ENCODE assay signal across 1 cellular context in genomic region chr12:116910645-116911449, GRCh38.
A peak's percentile ranks its signal among the peaks of the same experiment; 100 is the strongest.
TF ChIP-seq lines count a peak whose summit lies in the region.

A gene with protein sequence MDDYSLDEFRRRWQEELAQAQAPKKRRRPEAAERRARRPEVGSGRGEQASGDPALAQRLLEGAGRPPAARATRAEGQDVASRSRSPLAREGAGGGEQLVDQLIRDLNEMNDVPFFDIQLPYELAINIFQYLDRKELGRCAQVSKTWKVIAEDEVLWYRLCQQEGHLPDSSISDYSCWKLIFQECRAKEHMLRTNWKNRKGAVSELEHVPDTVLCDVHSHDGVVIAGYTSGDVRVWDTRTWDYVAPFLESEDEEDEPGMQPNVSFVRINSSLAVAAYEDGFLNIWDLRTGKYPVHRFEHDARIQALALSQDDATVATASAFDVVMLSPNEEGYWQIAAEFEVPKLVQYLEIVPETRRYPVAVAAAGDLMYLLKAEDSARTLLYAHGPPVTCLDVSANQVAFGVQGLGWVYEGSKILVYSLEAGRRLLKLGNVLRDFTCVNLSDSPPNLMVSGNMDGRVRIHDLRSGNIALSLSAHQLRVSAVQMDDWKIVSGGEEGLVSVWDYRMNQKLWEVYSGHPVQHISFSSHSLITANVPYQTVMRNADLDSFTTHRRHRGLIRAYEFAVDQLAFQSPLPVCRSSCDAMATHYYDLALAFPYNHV (plus strand): TSS chr12:116910950. CDS start chr12:116911038, 88 bp downstream.

TF ChIP-seq in GM12878, 131 proteins besides CTCF, POLR2A, EP300 and RAD21 (continued from another document):
- TF ChIP-seq RELB (IDR thresholded peaks at IDR 0.05; ENCODE audit: low read depth) (peak; percentile 48; the same call in 1 of the 2 replicates), RFX5 (IDR thresholded peaks at IDR 0.05; ENCODE audit: low read depth, low read length) (no peak), ZBTB40 (IDR thresholded peaks at IDR 0.05; ENCODE audit: borderline replicate concordance) (peak; percentile 96), TCF3 (IDR thresholded peaks at IDR 0.05; ENCODE audit: borderline replicate concordance, insufficient read depth, low read depth, low read length) (0 out of 2 replicates have a peak, but pooled peaks have one; percentile 46), STAT3 (IDR thresholded peaks at IDR 0.05; ENCODE audit: low read depth, low read length) (no peak)
